Comparison of ENCODE assay signal across 9 cellular contexts in the genomic region with DNA sequence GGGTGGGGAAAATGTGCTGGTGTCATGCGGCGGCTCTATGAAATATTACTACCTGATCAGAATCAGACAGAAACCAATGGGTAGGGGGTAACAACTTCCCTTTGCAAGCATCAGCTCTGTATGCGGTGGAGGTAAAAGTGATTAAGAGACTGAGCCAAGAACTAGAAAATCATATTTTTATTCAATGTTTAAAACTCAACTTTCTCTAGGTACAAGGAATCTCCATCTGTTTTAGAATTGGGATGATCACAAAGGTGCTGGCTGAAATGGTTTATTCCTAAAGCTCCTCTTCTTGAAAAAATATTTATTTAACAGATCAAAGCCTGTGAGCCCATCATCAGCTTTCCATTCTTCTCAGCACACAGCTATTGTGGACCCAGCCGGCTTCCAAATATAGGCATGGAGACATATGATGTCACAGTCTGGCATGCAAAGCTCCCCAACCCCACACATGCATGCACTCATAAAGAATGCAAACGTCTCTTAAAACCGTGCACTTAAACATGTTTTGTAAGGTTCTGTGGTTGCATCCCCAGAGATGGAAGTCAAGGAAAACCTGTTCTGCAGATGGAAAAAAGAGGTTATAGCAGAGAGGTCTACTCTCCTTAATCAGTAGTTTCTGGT.
DNase-seq lines count a peak whose midpoint lies in the region.
"Had no signal": no experiment of that assay in that cellular context is flagged by ENCODE, and none has a peak within 500 bp of the region (broad histone marks: within the 10 kb centered on the region; RNA-seq: fewer than 3 reads in every experiment).

No MANE protein-coding gene starts in this region.

- DNase-seq in Daoy (ENCODE audit: low read depth) (peak; percentile 68), NCI-H1930 (lab: John Stamatoyannopoulos, UW) (peak; percentile 10 to 17), dedifferentiated amniotic fluid mesenchymal stem cell (ENCODE audit: extremely low spot score) (peak; percentile 77), non-pigmented ciliary epithelial cell (ENCODE audit: low read depth) (peak; percentile 94), H7 (no peak)
- DNase-seq in stimulated activated CD4-positive, alpha-beta T cell treated with anti-CD3 and anti-CD28 coated beads, Interleukin-4, amount 100 ng/mL, for 24 hours: no peak
- DNase-seq in activated CD8-positive, alpha-beta memory T cell treated with anti-CD3 and anti-CD28 coated beads for 24 hours: no peak
- no peak for DNase-seq in activated CD4-positive, alpha-beta T cell treated with anti-CD3 and anti-CD28 coated beads, Interleukin-2, amount 50 U/mL, for 4 hours
- DNase-seq: upper lobe of right lung had no signal

- no peak overlapping the region for H3K4me3 ChIP-seq in H7 (ENCODE audit: insufficient read depth, low read depth, low read length)
- H3K4me3 ChIP-seq: upper lobe of right lung had no signal

- no peaks in the 10 kb centered on the region for H3K27me3 ChIP-seq in H7 (ENCODE audit: control insufficient read depth, insufficient read depth, low read length)
- H3K27me3 ChIP-seq: upper lobe of right lung had no signal

- no peaks in the 10 kb centered on the region for H3K36me3 ChIP-seq in H7 (replicated peaks; ENCODE audit: control insufficient read depth, insufficient read depth, low read length)
- H3K36me3 ChIP-seq: upper lobe of right lung had no signal

Comparison
In these comparisons a context has a peak if more than half of its experiments do, and no peak if none do; other contexts are left out.
1. DNase-seq: peak in Daoy (single experiment), NCI-H1930 (2 of 2), dedifferentiated amniotic fluid mesenchymal stem cell (single experiment) and non-pigmented ciliary epithelial cell (single experiment); none in H7 (single experiment), stimulated activated CD4-positive, alpha-beta T cell treated with anti-CD3 and anti-CD28 coated beads, Interleukin-4, amount 100 ng/mL, for 24 hours (single experiment), activated CD8-positive, alpha-beta memory T cell treated with anti-CD3 and anti-CD28 coated beads for 24 hours (single experiment) and activated CD4-positive, alpha-beta T cell treated with anti-CD3 and anti-CD28 coated beads, Interleukin-2, amount 50 U/mL, for 4 hours (0 of 2).